2 cellular contexts compared by ENCODE assay signal in the genomic region with DNA sequence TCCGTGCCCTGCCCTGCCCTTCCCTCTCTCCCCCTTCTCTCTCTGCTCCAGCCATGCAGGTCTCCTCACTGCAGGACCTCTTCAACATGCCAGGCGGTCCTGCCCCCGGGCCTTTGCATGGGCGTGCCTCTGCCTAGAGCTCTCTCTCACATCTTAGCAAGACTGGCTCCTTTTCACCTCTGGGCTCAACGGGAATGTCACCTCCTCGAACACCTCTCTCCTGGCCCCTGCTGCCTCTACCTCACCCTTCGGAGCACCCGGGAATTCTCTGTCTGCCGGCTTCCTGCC.
TF ChIP-seq lines count a peak whose summit lies in the region.

No MANE protein-coding gene starts in this region.

TF ChIP-seq in SK-N-SH, 30 proteins besides CTCF, POLR2A, EP300 and RAD21:
- TF ChIP-seq YY1 (IDR thresholded peaks at IDR 0.05; ENCODE audit: low read depth) (no peak), EZH2phosphoT487 (IDR thresholded peaks at IDR 0.05; ENCODE audit: borderline replicate concordance, low read depth) (no peak), RCOR1 (IDR thresholded peaks at IDR 0.05; ENCODE audit: low read length) (no peak)

TF ChIP-seq in SK-N-SH treated with all-trans-retinoic acid at 6 μM for 48 hours, 23 proteins besides CTCF, POLR2A, EP300 and RAD21:
- TF ChIP-seq, protein P1, sequence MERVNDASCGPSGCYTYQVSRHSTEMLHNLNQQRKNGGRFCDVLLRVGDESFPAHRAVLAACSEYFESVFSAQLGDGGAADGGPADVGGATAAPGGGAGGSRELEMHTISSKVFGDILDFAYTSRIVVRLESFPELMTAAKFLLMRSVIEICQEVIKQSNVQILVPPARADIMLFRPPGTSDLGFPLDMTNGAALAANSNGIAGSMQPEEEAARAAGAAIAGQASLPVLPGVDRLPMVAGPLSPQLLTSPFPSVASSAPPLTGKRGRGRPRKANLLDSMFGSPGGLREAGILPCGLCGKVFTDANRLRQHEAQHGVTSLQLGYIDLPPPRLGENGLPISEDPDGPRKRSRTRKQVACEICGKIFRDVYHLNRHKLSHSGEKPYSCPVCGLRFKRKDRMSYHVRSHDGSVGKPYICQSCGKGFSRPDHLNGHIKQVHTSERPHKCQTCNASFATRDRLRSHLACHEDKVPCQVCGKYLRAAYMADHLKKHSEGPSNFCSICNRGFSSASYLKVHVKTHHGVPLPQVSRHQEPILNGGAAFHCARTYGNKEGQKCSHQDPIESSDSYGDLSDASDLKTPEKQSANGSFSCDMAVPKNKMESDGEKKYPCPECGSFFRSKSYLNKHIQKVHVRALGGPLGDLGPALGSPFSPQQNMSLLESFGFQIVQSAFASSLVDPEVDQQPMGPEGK (CRISPR knock-in tag; IDR thresholded peaks at IDR 0.05; ENCODE audit: borderline replicate concordance) = no peak
- TF ChIP-seq GLIS3 (CRISPR knock-in tag; IDR thresholded peaks at IDR 0.05) (no peak), OSR1 (CRISPR knock-in tag; IDR thresholded peaks at IDR 0.05) (no peak), ZFP3 (CRISPR knock-in tag; IDR thresholded peaks at IDR 0.05) (no peak), ZFP30 (CRISPR knock-in tag; IDR thresholded peaks at IDR 0.05) (no peak)
